ENCODE assay signal across 1 cellular context in the genomic region with DNA sequence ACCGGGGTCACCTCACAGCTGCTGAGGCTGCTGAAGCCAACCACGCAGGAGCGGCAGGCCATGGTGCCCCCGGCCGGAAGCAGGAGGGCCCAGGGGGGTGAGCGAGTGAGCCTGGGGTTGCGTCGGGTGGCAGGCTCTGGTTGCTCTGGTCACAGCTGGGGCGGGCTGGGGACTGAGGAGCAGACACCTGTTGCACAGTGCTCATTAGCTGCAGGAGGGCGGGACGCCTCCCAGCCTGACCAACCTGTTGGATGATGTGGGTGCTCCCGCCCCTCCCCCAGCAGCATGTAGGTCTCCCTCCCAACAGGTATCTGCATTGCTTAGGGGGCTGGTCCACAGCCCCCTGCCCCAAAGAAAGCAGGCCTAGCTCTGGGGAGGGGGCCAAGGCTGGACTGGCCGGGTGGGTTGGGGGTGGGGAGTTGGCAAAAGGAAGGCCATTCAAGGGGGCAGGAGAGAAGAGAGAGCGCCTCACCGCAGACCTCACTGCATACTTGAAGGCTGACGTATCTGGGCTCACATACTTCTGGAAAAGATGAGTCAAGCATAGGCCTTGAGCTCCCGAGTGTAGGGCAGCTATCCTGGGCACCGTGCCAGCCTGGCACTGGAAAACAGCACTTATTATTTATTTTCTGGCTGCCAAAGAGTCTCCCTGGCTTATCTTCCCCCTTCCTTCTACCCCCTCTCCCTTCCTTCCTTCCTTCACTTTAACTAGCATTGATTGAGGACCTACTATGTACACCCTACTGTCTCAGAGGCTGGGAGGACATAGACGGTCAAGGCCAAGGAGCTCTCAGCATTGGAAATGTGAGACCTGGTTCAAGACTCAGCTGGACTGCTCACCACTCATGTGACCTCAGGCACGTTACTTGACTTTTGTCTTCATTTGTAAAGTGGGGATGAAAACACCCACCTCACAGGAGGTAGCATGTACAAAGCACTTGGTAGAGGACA.
A peak's percentile ranks its signal among the peaks of the same experiment; 100 is the strongest.
TF ChIP-seq lines count a peak whose summit lies in the region.

Gene KRT80 (minus strand): TSS at position 174 of the 951 bp plus-strand sequence. CDS start 112 bp downstream, at position 62.

TF ChIP-seq in HEK293, 187 proteins besides CTCF, POLR2A, EP300 and RAD21 (continued from another document and continues in another):
- TF ChIP-seq, protein P1, sequence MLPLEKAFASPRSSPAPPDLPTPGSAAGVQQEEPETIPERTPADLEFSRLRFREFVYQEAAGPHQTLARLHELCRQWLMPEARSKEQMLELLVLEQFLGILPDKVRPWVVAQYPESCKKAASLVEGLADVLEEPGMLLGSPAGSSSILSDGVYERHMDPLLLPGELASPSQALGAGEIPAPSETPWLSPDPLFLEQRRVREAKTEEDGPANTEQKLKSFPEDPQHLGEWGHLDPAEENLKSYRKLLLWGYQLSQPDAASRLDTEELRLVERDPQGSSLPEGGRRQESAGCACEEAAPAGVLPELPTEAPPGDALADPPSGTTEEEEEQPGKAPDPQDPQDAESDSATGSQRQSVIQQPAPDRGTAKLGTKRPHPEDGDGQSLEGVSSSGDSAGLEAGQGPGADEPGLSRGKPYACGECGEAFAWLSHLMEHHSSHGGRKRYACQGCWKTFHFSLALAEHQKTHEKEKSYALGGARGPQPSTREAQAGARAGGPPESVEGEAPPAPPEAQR (tag by site-specific recombination; IDR thresholded peaks at IDR 0.05): no peak
- TF ChIP-seq ZNF391 (tag by site-specific recombination; IDR thresholded peaks at IDR 0.05; ENCODE audit: borderline replicate concordance, low read depth): no peak
- peak; percentile 100 for TF ChIP-seq SCRT2 (tag by site-specific recombination; IDR thresholded peaks at IDR 0.05)
- TF ChIP-seq GLIS1 (tag by site-specific recombination; IDR thresholded peaks at IDR 0.05): peak; percentile 64
- peak; percentile 94 for TF ChIP-seq ZEB2 (tag by site-specific recombination; IDR thresholded peaks at IDR 0.05)
- TF ChIP-seq ZNF174 (tag by site-specific recombination; IDR thresholded peaks at IDR 0.05): no peak
- TF ChIP-seq ZNF707 (tag by site-specific recombination; IDR thresholded peaks at IDR 0.05): no peak
- TF ChIP-seq, protein P2, sequence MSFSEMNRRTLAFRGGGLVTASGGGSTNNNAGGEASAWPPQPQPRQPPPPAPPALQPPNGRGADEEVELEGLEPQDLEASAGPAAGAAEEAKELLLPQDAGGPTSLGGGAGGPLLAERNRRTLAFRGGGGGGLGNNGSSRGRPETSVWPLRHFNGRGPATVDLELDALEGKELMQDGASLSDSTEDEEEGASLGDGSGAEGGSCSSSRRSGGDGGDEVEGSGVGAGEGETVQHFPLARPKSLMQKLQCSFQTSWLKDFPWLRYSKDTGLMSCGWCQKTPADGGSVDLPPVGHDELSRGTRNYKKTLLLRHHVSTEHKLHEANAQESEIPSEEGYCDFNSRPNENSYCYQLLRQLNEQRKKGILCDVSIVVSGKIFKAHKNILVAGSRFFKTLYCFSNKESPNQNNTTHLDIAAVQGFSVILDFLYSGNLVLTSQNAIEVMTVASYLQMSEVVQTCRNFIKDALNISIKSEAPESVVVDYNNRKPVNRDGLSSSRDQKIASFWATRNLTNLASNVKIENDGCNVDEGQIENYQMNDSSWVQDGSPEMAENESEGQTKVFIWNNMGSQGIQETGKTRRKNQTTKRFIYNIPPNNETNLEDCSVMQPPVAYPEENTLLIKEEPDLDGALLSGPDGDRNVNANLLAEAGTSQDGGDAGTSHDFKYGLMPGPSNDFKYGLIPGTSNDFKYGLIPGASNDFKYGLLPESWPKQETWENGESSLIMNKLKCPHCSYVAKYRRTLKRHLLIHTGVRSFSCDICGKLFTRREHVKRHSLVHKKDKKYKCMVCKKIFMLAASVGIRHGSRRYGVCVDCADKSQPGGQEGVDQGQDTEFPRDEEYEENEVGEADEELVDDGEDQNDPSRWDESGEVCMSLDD (tag by site-specific recombination; IDR thresholded peaks at IDR 0.05): peak; percentile 80
- TF ChIP-seq ZSCAN30 (tag by site-specific recombination; IDR thresholded peaks at IDR 0.05): 0 out of 2 replicates have a peak, but pooled peaks have one; percentile 9
- peak; percentile 32; the same call in 1 of the 2 replicates for TF ChIP-seq BCL11B (tag by site-specific recombination; IDR thresholded peaks at IDR 0.05; ENCODE audit: low read depth)
- peak; percentile 72; the same call in 1 of the 2 replicates for TF ChIP-seq ZBTB21 (tag by site-specific recombination; IDR thresholded peaks at IDR 0.05)
- no peak for TF ChIP-seq YY2 (tag by site-specific recombination; IDR thresholded peaks at IDR 0.05)
- peak; percentile 68 for TF ChIP-seq FEZF1 (tag by site-specific recombination; IDR thresholded peaks at IDR 0.05)
- no peak for TF ChIP-seq ZNF157 (tag by site-specific recombination; IDR thresholded peaks at IDR 0.05)
- TF ChIP-seq KLF17 (tag by site-specific recombination; IDR thresholded peaks at IDR 0.05): peak; percentile 76; the same call in 1 of the 2 replicates
- TF ChIP-seq ZNF398 (tag by site-specific recombination; IDR thresholded peaks at IDR 0.05): peak; percentile 97
- TF ChIP-seq, protein P3, sequence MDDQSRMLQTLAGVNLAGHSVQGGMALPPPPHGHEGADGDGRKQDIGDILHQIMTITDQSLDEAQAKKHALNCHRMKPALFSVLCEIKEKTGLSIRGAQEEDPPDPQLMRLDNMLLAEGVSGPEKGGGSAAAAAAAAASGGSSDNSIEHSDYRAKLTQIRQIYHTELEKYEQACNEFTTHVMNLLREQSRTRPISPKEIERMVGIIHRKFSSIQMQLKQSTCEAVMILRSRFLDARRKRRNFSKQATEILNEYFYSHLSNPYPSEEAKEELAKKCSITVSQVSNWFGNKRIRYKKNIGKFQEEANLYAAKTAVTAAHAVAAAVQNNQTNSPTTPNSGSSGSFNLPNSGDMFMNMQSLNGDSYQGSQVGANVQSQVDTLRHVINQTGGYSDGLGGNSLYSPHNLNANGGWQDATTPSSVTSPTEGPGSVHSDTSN (CRISPR knock-in tag; IDR thresholded peaks at IDR 0.05): no peak
- TF ChIP-seq ZNF48 (tag by site-specific recombination; IDR thresholded peaks at IDR 0.05): no peak
- TF ChIP-seq, protein P4, sequence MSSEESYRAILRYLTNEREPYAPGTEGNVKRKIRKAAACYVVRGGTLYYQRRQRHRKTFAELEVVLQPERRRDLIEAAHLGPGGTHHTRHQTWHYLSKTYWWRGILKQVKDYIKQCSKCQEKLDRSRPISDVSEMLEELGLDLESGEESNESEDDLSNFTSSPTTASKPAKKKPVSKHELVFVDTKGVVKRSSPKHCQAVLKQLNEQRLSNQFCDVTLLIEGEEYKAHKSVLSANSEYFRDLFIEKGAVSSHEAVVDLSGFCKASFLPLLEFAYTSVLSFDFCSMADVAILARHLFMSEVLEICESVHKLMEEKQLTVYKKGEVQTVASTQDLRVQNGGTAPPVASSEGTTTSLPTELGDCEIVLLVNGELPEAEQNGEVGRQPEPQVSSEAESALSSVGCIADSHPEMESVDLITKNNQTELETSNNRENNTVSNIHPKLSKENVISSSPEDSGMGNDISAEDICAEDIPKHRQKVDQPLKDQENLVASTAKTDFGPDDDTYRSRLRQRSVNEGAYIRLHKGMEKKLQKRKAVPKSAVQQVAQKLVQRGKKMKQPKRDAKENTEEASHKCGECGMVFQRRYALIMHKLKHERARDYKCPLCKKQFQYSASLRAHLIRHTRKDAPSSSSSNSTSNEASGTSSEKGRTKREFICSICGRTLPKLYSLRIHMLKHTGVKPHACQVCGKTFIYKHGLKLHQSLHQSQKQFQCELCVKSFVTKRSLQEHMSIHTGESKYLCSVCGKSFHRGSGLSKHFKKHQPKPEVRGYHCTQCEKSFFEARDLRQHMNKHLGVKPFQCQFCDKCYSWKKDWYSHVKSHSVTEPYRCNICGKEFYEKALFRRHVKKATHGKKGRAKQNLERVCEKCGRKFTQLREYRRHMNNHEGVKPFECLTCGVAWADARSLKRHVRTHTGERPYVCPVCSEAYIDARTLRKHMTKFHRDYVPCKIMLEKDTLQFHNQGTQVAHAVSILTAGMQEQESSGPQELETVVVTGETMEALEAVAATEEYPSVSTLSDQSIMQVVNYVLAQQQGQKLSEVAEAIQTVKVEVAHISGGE (tag by site-specific recombination; conservative IDR thresholded peaks at IDR 0.05; ENCODE audit: low read depth): peak; percentile 46; the same call in 1 of the 2 replicates
- no peak; the same call in none of the 2 replicates for TF ChIP-seq KLF16 (tag by site-specific recombination; IDR thresholded peaks at IDR 0.05)
- TF ChIP-seq SCRT1 (tag by site-specific recombination; IDR thresholded peaks at IDR 0.05; ENCODE audit: borderline replicate concordance): peak; percentile 98
- TF ChIP-seq ZNF394 (tag by site-specific recombination; IDR thresholded peaks at IDR 0.05; ENCODE audit: borderline replicate concordance): peak; percentile 54; the same call in 1 of the 2 replicates
- no peak for TF ChIP-seq ZSCAN16 (tag by site-specific recombination; IDR thresholded peaks at IDR 0.05)
- TF ChIP-seq ZBTB7A (tag by site-specific recombination; IDR thresholded peaks at IDR 0.05; ENCODE audit: low read depth): no peak
- peak; percentile 71; the same call in 1 of the 2 replicates for TF ChIP-seq IKZF3 (tag by site-specific recombination; IDR thresholded peaks at IDR 0.05)
- TF ChIP-seq ZNF350 (tag by site-specific recombination; IDR thresholded peaks at IDR 0.05): no peak
- peak; percentile 35; the same call in 1 of the 2 replicates for TF ChIP-seq INSM2 (tag by site-specific recombination; IDR thresholded peaks at IDR 0.05)
- peak; percentile 89 for TF ChIP-seq ZNF629 (tag by site-specific recombination; IDR thresholded peaks at IDR 0.05)
- peak; percentile 10; the same call in 1 of the 2 replicates for TF ChIP-seq ZFP37 (tag by site-specific recombination; IDR thresholded peaks at IDR 0.05)
- TF ChIP-seq PRDM1 (tag by site-specific recombination; IDR thresholded peaks at IDR 0.05): peak; percentile 35; the same call in 1 of the 2 replicates
- no peak for TF ChIP-seq TRIM28 (IDR thresholded peaks at IDR 0.05; ENCODE audit: borderline replicate concordance, low read length)
- TF ChIP-seq SALL2 (tag by site-specific recombination; IDR thresholded peaks at IDR 0.05; ENCODE audit: borderline replicate concordance): no peak
- TF ChIP-seq, protein P5, sequence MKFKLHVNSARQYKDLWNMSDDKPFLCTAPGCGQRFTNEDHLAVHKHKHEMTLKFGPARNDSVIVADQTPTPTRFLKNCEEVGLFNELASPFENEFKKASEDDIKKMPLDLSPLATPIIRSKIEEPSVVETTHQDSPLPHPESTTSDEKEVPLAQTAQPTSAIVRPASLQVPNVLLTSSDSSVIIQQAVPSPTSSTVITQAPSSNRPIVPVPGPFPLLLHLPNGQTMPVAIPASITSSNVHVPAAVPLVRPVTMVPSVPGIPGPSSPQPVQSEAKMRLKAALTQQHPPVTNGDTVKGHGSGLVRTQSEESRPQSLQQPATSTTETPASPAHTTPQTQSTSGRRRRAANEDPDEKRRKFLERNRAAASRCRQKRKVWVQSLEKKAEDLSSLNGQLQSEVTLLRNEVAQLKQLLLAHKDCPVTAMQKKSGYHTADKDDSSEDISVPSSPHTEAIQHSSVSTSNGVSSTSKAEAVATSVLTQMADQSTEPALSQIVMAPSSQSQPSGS (tag by site-specific recombination; IDR thresholded peaks at IDR 0.05; ENCODE audit: low read depth): 0 out of 2 replicates have a peak, but pooled peaks have one; percentile 14
- TF ChIP-seq GLIS2 (tag by site-specific recombination; IDR thresholded peaks at IDR 0.05): peak; percentile 82
- TF ChIP-seq ZNF366 (tag by site-specific recombination; conservative IDR thresholded peaks at IDR 0.05): peak; percentile 98
- TF ChIP-seq, protein P6, sequence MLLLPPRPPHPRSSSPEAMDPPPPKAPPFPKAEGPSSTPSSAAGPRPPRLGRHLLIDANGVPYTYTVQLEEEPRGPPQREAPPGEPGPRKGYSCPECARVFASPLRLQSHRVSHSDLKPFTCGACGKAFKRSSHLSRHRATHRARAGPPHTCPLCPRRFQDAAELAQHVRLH (tag by site-specific recombination; IDR thresholded peaks at IDR 0.05): 0 out of 2 replicates have a peak, but pooled peaks have one; percentile 23
- TF ChIP-seq ZNF302 (tag by site-specific recombination; IDR thresholded peaks at IDR 0.05; ENCODE audit: low read depth): no peak
- no peak for TF ChIP-seq ZBTB8A (tag by site-specific recombination; IDR thresholded peaks at IDR 0.05)
- TF ChIP-seq BCL11A (tag by site-specific recombination; IDR thresholded peaks at IDR 0.05; ENCODE audit: low read depth): peak; percentile 81
- no peak for TF ChIP-seq ZNF19 (tag by site-specific recombination; IDR thresholded peaks at IDR 0.05; ENCODE audit: low read depth)
- peak; percentile 48 for TF ChIP-seq KLF1 (tag by site-specific recombination; IDR thresholded peaks at IDR 0.05)
- TF ChIP-seq SP7 (tag by site-specific recombination; IDR thresholded peaks at IDR 0.05): peak; percentile 85
